Comparison of ENCODE assay signal across 14 cellular contexts in genomic region chr15:61936528-61937195, GRCh38.
DNase-seq lines count a peak whose midpoint lies in the region; ATAC-seq, FAIRE-seq and TF ChIP-seq lines count a peak whose summit lies in the region.
"Had no signal": no experiment of that assay in that cellular context is flagged by ENCODE, and none has a peak within 500 bp of the region (broad histone marks: within the 10 kb centered on the region; RNA-seq: fewer than 3 reads in every experiment).

No MANE protein-coding gene starts in this region.

- no peaks in the 10 kb centered on the region for H3K9me3 ChIP-seq in neural progenitor cell (ENCODE audit: low read depth)
- H3K9me3 ChIP-seq: SJSA1 had no signal

- no peak overlapping the region for H2AFZ ChIP-seq in neural progenitor cell (replicated peaks)

- H3K36me3 Mint-ChIP-seq in stimulated activated naive CD8-positive, alpha-beta T cell treated with anti-CD3 and anti-CD28 coated beads, Interleukin-15, Interleukin-2, amounts not matched to agents 100 ng/mL and 50 ng/mL, for 24 hours (ENCODE audit: low read depth) = peaks cover 42% of the 10 kb centered on the region
- no peaks in the 10 kb centered on the region for H3K36me3 Mint-ChIP-seq in neural progenitor cell

- peak; percentile 95 for FAIRE-seq in islet of Langerhans (lab: Jason Lieb, UNC)
- FAIRE-seq: HTR-8/SVneo had no signal

- H3K9ac ChIP-seq in neural progenitor cell = no peak overlapping the region

- no peak for ATAC-seq in stimulated activated naive CD8-positive, alpha-beta T cell treated with anti-CD3 and anti-CD28 coated beads, Interleukin-15, amount 100 ng/mL, for 72 hours
- ATAC-seq in SK-N-SH treated with all-trans-retinoic acid at 6 μM for 48 hours (no peak), HG03342 (IDR thresholded peaks at IDR 0.05; ENCODE audit: unreplicated experiment) (no peak), HG02870 (IDR thresholded peaks at IDR 0.05; ENCODE audit: unreplicated experiment) (no peak)
- ATAC-seq: Panc1 had no signal

- no peaks in the 10 kb centered on the region for H4K20me1 ChIP-seq in neural progenitor cell (ENCODE audit: low read depth)

- no peaks in the 10 kb centered on the region for H3F3A ChIP-seq in neural progenitor cell (ENCODE audit: low read depth)

- H3K27me3 ChIP-seq in neural progenitor cell = no peaks in the 10 kb centered on the region
- H3K27me3 ChIP-seq: SJSA1 had no signal

- H3K27ac Mint-ChIP-seq in stimulated activated naive CD8-positive, alpha-beta T cell treated with anti-CD3 and anti-CD28 coated beads, Interleukin-15, Interleukin-2, amounts not matched to agents 100 ng/mL and 50 ng/mL, for 24 hours = peak overlapping the region; percentile 10
- no peak overlapping the region for H3K27ac Mint-ChIP-seq in stimulated activated naive CD8-positive, alpha-beta T cell treated with anti-CD3 and anti-CD28 coated beads, Interleukin-15, amount 100 ng/mL, for 72 hours
- no peak overlapping the region for H3K27ac Mint-ChIP-seq in neural progenitor cell

- H3K27me3 Mint-ChIP-seq in stimulated activated naive CD8-positive, alpha-beta T cell treated with anti-CD3 and anti-CD28 coated beads, Interleukin-15, Interleukin-2, amounts not matched to agents 100 ng/mL and 50 ng/mL, for 24 hours = no peaks in the 10 kb centered on the region
- no peaks in the 10 kb centered on the region for H3K27me3 Mint-ChIP-seq in stimulated activated naive CD8-positive, alpha-beta T cell treated with anti-CD3 and anti-CD28 coated beads, Interleukin-15, amount 100 ng/mL, for 72 hours
- H3K27me3 Mint-ChIP-seq in neural progenitor cell (ENCODE audit: insufficient read depth, low read depth) = no peaks in the 10 kb centered on the region

- no peaks in the 10 kb centered on the region for H3K4me1 Mint-ChIP-seq in stimulated activated naive CD8-positive, alpha-beta T cell treated with anti-CD3 and anti-CD28 coated beads, Interleukin-15, Interleukin-2, amounts not matched to agents 100 ng/mL and 50 ng/mL, for 24 hours (ENCODE audit: low read depth)
- H3K4me1 Mint-ChIP-seq in stimulated activated naive CD8-positive, alpha-beta T cell treated with anti-CD3 and anti-CD28 coated beads, Interleukin-15, amount 100 ng/mL, for 72 hours = no peaks in the 10 kb centered on the region
- no peaks in the 10 kb centered on the region for H3K4me1 Mint-ChIP-seq in neural progenitor cell
- H3K4me1 Mint-ChIP-seq: CD14-positive monocyte had no signal

- no peak overlapping the region for H3K4me2 ChIP-seq in neural progenitor cell

- no peaks in the 10 kb centered on the region for H3K9me3 Mint-ChIP-seq in stimulated activated naive CD8-positive, alpha-beta T cell treated with anti-CD3 and anti-CD28 coated beads, Interleukin-15, Interleukin-2, amounts not matched to agents 100 ng/mL and 50 ng/mL, for 24 hours
- no peaks in the 10 kb centered on the region for H3K9me3 Mint-ChIP-seq in stimulated activated naive CD8-positive, alpha-beta T cell treated with anti-CD3 and anti-CD28 coated beads, Interleukin-15, amount 100 ng/mL, for 72 hours
- H3K9me3 Mint-ChIP-seq in neural progenitor cell = no peaks in the 10 kb centered on the region
- H3K9me3 Mint-ChIP-seq: CD14-positive monocyte had no signal

- H3K27ac ChIP-seq in neural progenitor cell = no peak overlapping the region
- H3K27ac ChIP-seq: SJSA1 had no signal

- H3K79me2 ChIP-seq in neural progenitor cell (ENCODE audit: low read depth) = no peaks in the 10 kb centered on the region

- H3K36me3 ChIP-seq in neural progenitor cell = no peaks in the 10 kb centered on the region

- DNase-seq in stimulated activated naive CD8-positive, alpha-beta T cell treated with anti-CD3 and anti-CD28 coated beads, Interleukin-15, amount 100 ng/mL, for 72 hours = no peak
- no peak for DNase-seq in neural progenitor cell (ENCODE audit: low spot score)
- DNase-seq: AML-193, H7, NCI-H1694 had no signal

- no peak overlapping the region for H3K4me3 Mint-ChIP-seq in stimulated activated naive CD8-positive, alpha-beta T cell treated with anti-CD3 and anti-CD28 coated beads, Interleukin-15, Interleukin-2, amounts not matched to agents 100 ng/mL and 50 ng/mL, for 24 hours
- H3K4me3 Mint-ChIP-seq in stimulated activated naive CD8-positive, alpha-beta T cell treated with anti-CD3 and anti-CD28 coated beads, Interleukin-15, amount 100 ng/mL, for 72 hours = no peak overlapping the region
- H3K4me3 Mint-ChIP-seq in neural progenitor cell = no peak overlapping the region
- H3K4me3 Mint-ChIP-seq: CD14-positive monocyte had no signal

- H3K4me3 ChIP-seq in neural progenitor cell = no peak overlapping the region
- H3K4me3 ChIP-seq: SJSA1 had no signal

- TF ChIP-seq CTCF in neural progenitor cell (IDR thresholded peaks at IDR 0.05) = no peak

- H3K4me1 ChIP-seq in neural progenitor cell = no peaks in the 10 kb centered on the region
- H3K4me1 ChIP-seq: SJSA1 had no signal

TF ChIP-seq in SK-N-SH treated with all-trans-retinoic acid at 6 μM for 48 hours, 23 proteins besides CTCF, POLR2A, EP300 and RAD21:
- TF ChIP-seq TCF4 (CRISPR knock-in tag; IDR thresholded peaks at IDR 0.05; ENCODE audit: borderline replicate concordance) = peak; percentile 31; the same call in 1 of the 2 replicates
- no peak for TF ChIP-seq PPARA (CRISPR knock-in tag; IDR thresholded peaks at IDR 0.05; ENCODE audit: borderline replicate concordance)
